ENCODE assay signal across 1 cellular context in genomic region chr22:40128989-40129388, GRCh38.
TF ChIP-seq lines count a peak whose summit lies in the region.

No MANE protein-coding gene starts in this region.

TF ChIP-seq in GM23338, 12 proteins besides CTCF, POLR2A, EP300 and RAD21 (continued from another document):
- TF ChIP-seq, protein P1, sequence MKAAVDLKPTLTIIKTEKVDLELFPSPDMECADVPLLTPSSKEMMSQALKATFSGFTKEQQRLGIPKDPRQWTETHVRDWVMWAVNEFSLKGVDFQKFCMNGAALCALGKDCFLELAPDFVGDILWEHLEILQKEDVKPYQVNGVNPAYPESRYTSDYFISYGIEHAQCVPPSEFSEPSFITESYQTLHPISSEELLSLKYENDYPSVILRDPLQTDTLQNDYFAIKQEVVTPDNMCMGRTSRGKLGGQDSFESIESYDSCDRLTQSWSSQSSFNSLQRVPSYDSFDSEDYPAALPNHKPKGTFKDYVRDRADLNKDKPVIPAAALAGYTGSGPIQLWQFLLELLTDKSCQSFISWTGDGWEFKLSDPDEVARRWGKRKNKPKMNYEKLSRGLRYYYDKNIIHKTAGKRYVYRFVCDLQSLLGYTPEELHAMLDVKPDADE (IDR thresholded peaks at IDR 0.05): no peak
- TF ChIP-seq ZNF331 (CRISPR knock-in tag; IDR thresholded peaks at IDR 0.05; ENCODE audit: low read depth): no peak
- TF ChIP-seq, protein P2, sequence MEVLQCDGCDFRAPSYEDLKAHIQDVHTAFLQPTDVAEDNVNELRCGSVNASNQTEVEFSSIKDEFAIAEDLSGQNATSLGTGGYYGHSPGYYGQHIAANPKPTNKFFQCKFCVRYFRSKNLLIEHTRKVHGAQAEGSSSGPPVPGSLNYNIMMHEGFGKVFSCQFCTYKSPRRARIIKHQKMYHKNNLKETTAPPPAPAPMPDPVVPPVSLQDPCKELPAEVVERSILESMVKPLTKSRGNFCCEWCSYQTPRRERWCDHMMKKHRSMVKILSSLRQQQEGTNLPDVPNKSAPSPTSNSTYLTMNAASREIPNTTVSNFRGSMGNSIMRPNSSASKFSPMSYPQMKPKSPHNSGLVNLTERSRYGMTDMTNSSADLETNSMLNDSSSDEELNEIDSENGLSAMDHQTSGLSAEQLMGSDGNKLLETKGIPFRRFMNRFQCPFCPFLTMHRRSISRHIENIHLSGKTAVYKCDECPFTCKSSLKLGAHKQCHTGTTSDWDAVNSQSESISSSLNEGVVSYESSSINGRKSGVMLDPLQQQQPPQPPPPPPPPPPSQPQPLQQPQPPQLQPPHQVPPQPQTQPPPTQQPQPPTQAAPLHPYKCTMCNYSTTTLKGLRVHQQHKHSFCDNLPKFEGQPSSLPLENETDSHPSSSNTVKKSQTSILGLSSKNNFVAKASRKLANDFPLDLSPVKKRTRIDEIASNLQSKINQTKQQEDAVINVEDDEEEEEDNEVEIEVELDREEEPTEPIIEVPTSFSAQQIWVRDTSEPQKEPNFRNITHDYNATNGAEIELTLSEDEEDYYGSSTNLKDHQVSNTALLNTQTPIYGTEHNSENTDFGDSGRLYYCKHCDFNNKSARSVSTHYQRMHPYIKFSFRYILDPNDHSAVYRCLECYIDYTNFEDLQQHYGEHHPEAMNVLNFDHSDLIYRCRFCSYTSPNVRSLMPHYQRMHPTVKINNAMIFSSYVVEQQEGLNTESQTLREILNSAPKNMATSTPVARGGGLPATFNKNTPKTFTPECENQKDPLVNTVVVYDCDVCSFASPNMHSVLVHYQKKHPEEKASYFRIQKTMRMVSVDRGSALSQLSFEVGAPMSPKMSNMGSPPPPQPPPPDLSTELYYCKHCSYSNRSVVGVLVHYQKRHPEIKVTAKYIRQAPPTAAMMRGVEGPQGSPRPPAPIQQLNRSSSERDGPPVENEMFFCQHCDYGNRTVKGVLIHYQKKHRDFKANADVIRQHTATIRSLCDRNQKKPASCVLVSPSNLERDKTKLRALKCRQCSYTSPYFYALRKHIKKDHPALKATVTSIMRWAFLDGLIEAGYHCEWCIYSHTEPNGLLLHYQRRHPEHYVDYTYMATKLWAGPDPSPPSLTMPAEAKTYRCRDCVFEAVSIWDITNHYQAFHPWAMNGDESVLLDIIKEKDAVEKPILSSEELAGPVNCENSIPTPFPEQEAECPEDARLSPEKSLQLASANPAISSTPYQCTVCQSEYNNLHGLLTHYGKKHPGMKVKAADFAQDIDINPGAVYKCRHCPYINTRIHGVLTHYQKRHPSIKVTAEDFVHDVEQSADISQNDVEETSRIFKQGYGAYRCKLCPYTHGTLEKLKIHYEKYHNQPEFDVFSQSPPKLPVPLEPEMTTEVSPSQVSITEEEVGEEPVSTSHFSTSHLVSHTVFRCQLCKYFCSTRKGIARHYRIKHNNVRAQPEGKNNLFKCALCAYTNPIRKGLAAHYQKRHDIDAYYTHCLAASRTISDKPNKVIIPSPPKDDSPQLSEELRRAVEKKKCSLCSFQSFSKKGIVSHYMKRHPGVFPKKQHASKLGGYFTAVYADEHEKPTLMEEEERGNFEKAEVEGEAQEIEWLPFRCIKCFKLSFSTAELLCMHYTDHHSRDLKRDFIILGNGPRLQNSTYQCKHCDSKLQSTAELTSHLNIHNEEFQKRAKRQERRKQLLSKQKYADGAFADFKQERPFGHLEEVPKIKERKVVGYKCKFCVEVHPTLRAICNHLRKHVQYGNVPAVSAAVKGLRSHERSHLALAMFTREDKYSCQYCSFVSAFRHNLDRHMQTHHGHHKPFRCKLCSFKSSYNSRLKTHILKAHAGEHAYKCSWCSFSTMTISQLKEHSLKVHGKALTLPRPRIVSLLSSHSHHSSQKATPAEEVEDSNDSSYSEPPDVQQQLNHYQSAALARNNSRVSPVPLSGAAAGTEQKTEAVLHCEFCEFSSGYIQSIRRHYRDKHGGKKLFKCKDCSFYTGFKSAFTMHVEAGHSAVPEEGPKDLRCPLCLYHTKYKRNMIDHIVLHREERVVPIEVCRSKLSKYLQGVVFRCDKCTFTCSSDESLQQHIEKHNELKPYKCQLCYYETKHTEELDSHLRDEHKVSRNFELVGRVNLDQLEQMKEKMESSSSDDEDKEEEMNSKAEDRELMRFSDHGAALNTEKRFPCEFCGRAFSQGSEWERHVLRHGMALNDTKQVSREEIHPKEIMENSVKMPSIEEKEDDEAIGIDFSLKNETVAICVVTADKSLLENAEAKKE (CRISPR knock-in tag; IDR thresholded peaks at IDR 0.05): no peak
- no peak for TF ChIP-seq ZNF114 (CRISPR knock-in tag; IDR thresholded peaks at IDR 0.05)
